28 cellular contexts compared by ENCODE assay signal in the genomic region with DNA sequence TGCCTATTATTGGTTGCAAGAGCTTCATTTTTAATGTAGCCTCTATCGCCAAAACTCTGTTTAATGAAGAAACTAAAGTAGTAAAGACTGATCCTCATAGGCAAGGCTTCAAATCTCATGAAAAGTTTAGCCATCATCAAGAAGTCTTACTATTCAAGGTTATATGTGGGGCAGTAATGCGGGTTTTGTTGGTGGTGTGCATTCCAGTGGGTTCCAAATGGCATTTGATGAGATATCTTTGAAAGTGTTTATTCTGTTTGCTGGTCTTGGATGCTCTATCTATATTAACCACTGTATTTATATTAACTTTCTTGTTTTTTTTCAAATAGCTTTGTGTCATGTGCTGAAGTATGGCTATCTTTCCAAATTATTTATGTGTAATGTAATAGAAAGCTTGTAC.
"Had no signal": no experiment of that assay in that cellular context is flagged by ENCODE, and none has a peak within 500 bp of the region (broad histone marks: within the 10 kb centered on the region; RNA-seq: fewer than 3 reads in every experiment).

No MANE protein-coding gene starts in this region.

- H3K4me3 Mint-ChIP-seq: stimulated activated effector memory CD8-positive, alpha-beta T cell treated with anti-CD3 and anti-CD28 coated beads, Interleukin-12 subunit alpha, Interleukin-12 subunit beta, amount 100 ng/mL, for 72 hours; stimulated activated memory B cell treated with anti-CD40 and anti-IgM and Interleukin-4, amounts not matched to agents 10 μg/mL and 1 μg/mL and 100 μg/mL, for 72 hours; stimulated activated naive B cell treated with anti-CD40 and anti-IgM and Interleukin-4, amounts not matched to agents 10 μg/mL and 1 μg/mL and 100 μg/mL, for 72 hours; stimulated activated naive CD8-positive, alpha-beta T cell treated with anti-CD3 and anti-CD28 coated beads, Interleukin-15, amount 100 ng/mL, for 72 hours; stimulated activated naive CD8-positive, alpha-beta T cell treated with anti-CD3 and anti-CD28 coated beads, Interleukin-15, Interleukin-2, amounts not matched to agents 100 ng/mL and 50 ng/mL, for 24 hours; type B pancreatic cell had no signal

- H3K9me3 ChIP-seq: stomach, suprapubic skin, testis, thoracic aorta, thyroid gland, tibial artery, tibial nerve, transverse colon, upper lobe of left lung, upper lobe of right lung, uterus, vagina had no signal

- H3K4me3 ChIP-seq: stomach, suprapubic skin, testis, thoracic aorta, thyroid gland, tibial artery, tibial nerve, transverse colon, upper lobe of left lung, upper lobe of right lung, uterus, vagina had no signal

- DNase-seq: stimulated activated CD4-positive, alpha-beta T cell treated with anti-CD3 and anti-CD28 coated beads, Interleukin-2, amount 100 ng/mL, for 48 hours; stimulated activated CD4-positive, alpha-beta T cell treated with anti-CD3 and anti-CD28 coated beads, Interleukin-4, amount 100 ng/mL, for 1 hour; stimulated activated CD4-positive, alpha-beta T cell treated with anti-CD3 and anti-CD28 coated beads, Interleukin-4, amount 100 ng/mL, for 24 hours; stimulated activated CD4-positive, alpha-beta T cell treated with anti-CD3 and anti-CD28 coated beads, Interleukin-4, amount 100 ng/mL, for 4 hours; stimulated activated CD8-positive, alpha-beta memory T cell treated with anti-CD3 and anti-CD28 coated beads, Interleukin-4, amount 100 ng/mL, for 48 hours; stimulated activated naive B cell treated with anti-CD40 and anti-IgM and Interleukin-4, amounts not matched to agents 10 μg/mL and 1 μg/mL and 100 μg/mL, for 72 hours; stimulated activated naive CD4-positive, alpha-beta T cell; stimulated activated naive CD4-positive, alpha-beta T cell treated with Interleukin-2 at 50 U/mL for 16 hours; stimulated activated naive CD8-positive, alpha-beta T cell treated with anti-CD3 and anti-CD28 coated beads, Interleukin-15, amount 100 ng/mL, for 72 hours; stimulated activated naive CD8-positive, alpha-beta T cell treated with anti-CD3 and anti-CD28 coated beads, Interleukin-15, Interleukin-2, amounts not matched to agents 100 U/mL and 50 U/mL, for 24 hours; stomach; substantia nigra; testis; thyroid gland; tibial artery; transverse colon; upper lobe of left lung; upper lobe of right lung; uterus had no signal

- H3K4me1 Mint-ChIP-seq: stimulated activated effector memory CD8-positive, alpha-beta T cell treated with anti-CD3 and anti-CD28 coated beads, Interleukin-12 subunit alpha, Interleukin-12 subunit beta, amount 100 ng/mL, for 72 hours; stimulated activated memory B cell treated with anti-CD40 and anti-IgM and Interleukin-4, amounts not matched to agents 10 μg/mL and 1 μg/mL and 100 μg/mL, for 72 hours; stimulated activated naive B cell treated with anti-CD40 and anti-IgM and Interleukin-4, amounts not matched to agents 10 μg/mL and 1 μg/mL and 100 μg/mL, for 72 hours; stimulated activated naive CD8-positive, alpha-beta T cell treated with anti-CD3 and anti-CD28 coated beads, Interleukin-15, amount 100 ng/mL, for 72 hours had no signal

- H3K9me3 Mint-ChIP-seq: stimulated activated effector memory CD8-positive, alpha-beta T cell treated with anti-CD3 and anti-CD28 coated beads, Interleukin-12 subunit alpha, Interleukin-12 subunit beta, amount 100 ng/mL, for 72 hours had no signal

- H3K27ac Mint-ChIP-seq: stimulated activated effector memory CD8-positive, alpha-beta T cell treated with anti-CD3 and anti-CD28 coated beads, Interleukin-12 subunit alpha, Interleukin-12 subunit beta, amount 100 ng/mL, for 72 hours; stimulated activated memory B cell treated with anti-CD40 and anti-IgM and Interleukin-4, amounts not matched to agents 10 μg/mL and 1 μg/mL and 100 μg/mL, for 72 hours; stimulated activated naive B cell treated with anti-CD40 and anti-IgM and Interleukin-4, amounts not matched to agents 10 μg/mL and 1 μg/mL and 100 μg/mL, for 72 hours; stimulated activated naive CD8-positive, alpha-beta T cell treated with anti-CD3 and anti-CD28 coated beads, Interleukin-15, amount 100 ng/mL, for 72 hours; stimulated activated naive CD8-positive, alpha-beta T cell treated with anti-CD3 and anti-CD28 coated beads, Interleukin-15, Interleukin-2, amounts not matched to agents 100 ng/mL and 50 ng/mL, for 24 hours; type B pancreatic cell had no signal

- H3K36me3 ChIP-seq: stomach, suprapubic skin, thoracic aorta, thyroid gland, tibial artery, tibial nerve, transverse colon, upper lobe of left lung, upper lobe of right lung, uterus, vagina had no signal

- ATAC-seq: stimulated activated effector memory CD8-positive, alpha-beta T cell treated with anti-CD3 and anti-CD28 coated beads, Interleukin-12 subunit alpha, Interleukin-12 subunit beta, amount 100 ng/mL, for 72 hours; stimulated activated memory B cell treated with anti-CD40 and anti-IgM and Interleukin-4, amounts not matched to agents 10 μg/mL and 1 μg/mL and 100 μg/mL, for 72 hours; stimulated activated naive B cell treated with anti-CD40 and anti-IgM and Interleukin-4, amounts not matched to agents 10 μg/mL and 1 μg/mL and 100 μg/mL, for 72 hours; stimulated activated naive CD8-positive, alpha-beta T cell treated with anti-CD3 and anti-CD28 coated beads, Interleukin-15, amount 100 ng/mL, for 72 hours; stimulated activated naive CD8-positive, alpha-beta T cell treated with anti-CD3 and anti-CD28 coated beads, Interleukin-15, Interleukin-2, amounts not matched to agents 100 U/mL and 50 U/mL, for 24 hours; upper lobe of right lung had no signal

- H3K27me3 ChIP-seq: stomach, suprapubic skin, testis, thyroid gland, tibial artery, tibial nerve, transverse colon, upper lobe of left lung, upper lobe of right lung, uterus, vagina had no signal

- H3K27ac ChIP-seq: stomach, suprapubic skin, testis, thoracic aorta, thyroid gland, tibial artery, tibial nerve, transverse colon, upper lobe of left lung, upper lobe of right lung, vagina had no signal

- FAIRE-seq: urothelium cell line had no signal

- H3K36me3 Mint-ChIP-seq: stimulated activated effector memory CD8-positive, alpha-beta T cell treated with anti-CD3 and anti-CD28 coated beads, Interleukin-12 subunit alpha, Interleukin-12 subunit beta, amount 100 ng/mL, for 72 hours; stimulated activated memory B cell treated with anti-CD40 and anti-IgM and Interleukin-4, amounts not matched to agents 10 μg/mL and 1 μg/mL and 100 μg/mL, for 72 hours; type B pancreatic cell had no signal

- H3K4me1 ChIP-seq: stomach, suprapubic skin, testis, thyroid gland, transverse colon, upper lobe of left lung, upper lobe of right lung, uterus, vagina had no signal

- H3K27me3 Mint-ChIP-seq: stimulated activated memory B cell treated with anti-CD40 and anti-IgM and Interleukin-4, amounts not matched to agents 10 μg/mL and 1 μg/mL and 100 μg/mL, for 72 hours; type B pancreatic cell had no signal
